In genomic region chr1:110675060-110675791, GRCh38 we compare ENCODE assay signal across 8 cellular contexts. TPM values are rescaled to one million over a fixed set of nuclear protein-coding genes. Genes with fewer than 3 reads are reported as not detected.
A peak's percentile ranks its signal among the peaks of the same experiment; 100 is the strongest.
DNase-seq lines count a peak whose midpoint lies in the region; ATAC-seq and TF ChIP-seq lines count a peak whose summit lies in the region.

No MANE protein-coding gene starts in this region.

- H3K9ac ChIP-seq in endodermal cell (ENCODE audit: extremely low read depth, low read length, poor library complexity, severe bottlenecking) = no peak overlapping the region

- peaks cover 89% of the 10 kb centered on the region for H3K27me3 Mint-ChIP-seq in endodermal cell (ENCODE audit: insufficient read depth)
- H3K27me3 Mint-ChIP-seq in nephron (ENCODE audit: low read depth) = peaks cover 82% of the 10 kb centered on the region

- H3K4me3 ChIP-seq in BJ (ENCODE audit: low read depth, low read length) = peak overlapping the region; percentile 38
- peak overlapping the region; percentile 54 for H3K4me3 ChIP-seq in Jurkat, Clone E6-1 (ENCODE audit: low read length)
- peak overlapping the region; percentile 64 for H3K4me3 ChIP-seq in endodermal cell (ENCODE audit: low read length)

- H3K27ac Mint-ChIP-seq in endodermal cell (no peak overlapping the region), nephron (no peak overlapping the region)

- peaks cover 26% of the 10 kb centered on the region for H3K27me3 ChIP-seq in BJ (ENCODE audit: control insufficient read depth, insufficient read depth, low read length)
- peaks cover 84% of the 10 kb centered on the region for H3K27me3 ChIP-seq in endodermal cell (ENCODE audit: control insufficient read depth, insufficient read depth, low read length, poor library complexity, severe bottlenecking)

- H3K4me3 Mint-ChIP-seq in endodermal cell = peak overlapping the region; percentile 54
- peak overlapping the region; percentile 42 to 70 (median 65) for H3K4me3 Mint-ChIP-seq in nephron

- H3K4me1 ChIP-seq in endodermal cell (ENCODE audit: control insufficient read depth, insufficient read depth, low read length) = no peaks in the 10 kb centered on the region

- H3K9me3 Mint-ChIP-seq in endodermal cell (peaks cover 7% of the 10 kb centered on the region), nephron (peaks cover 15% of the 10 kb centered on the region)

- no peak for DNase-seq in BJ (ENCODE audit: low read depth)
- DNase-seq in Jurkat, Clone E6-1 (ENCODE audit: low read depth, low spot score) = no peak
- DNase-seq in endodermal cell = peak; percentile 72
- DNase-seq in NCI-H187 (lab: John Stamatoyannopoulos, UW) = no peak

- H3K36me3 ChIP-seq in BJ (ENCODE audit: control insufficient read depth, insufficient read depth, low read length) (no peaks in the 10 kb centered on the region), endodermal cell (ENCODE audit: control insufficient read depth, insufficient read depth, low read length) (no peaks in the 10 kb centered on the region)

- H3K36me3 Mint-ChIP-seq in endodermal cell (ENCODE audit: low read depth) = no peaks in the 10 kb centered on the region
- H3K36me3 Mint-ChIP-seq in nephron (ENCODE audit: low read depth) = peaks cover 3% of the 10 kb centered on the region

- no peak for ATAC-seq in GM18858 (IDR thresholded peaks at IDR 0.05; ENCODE audit: unreplicated experiment)
- no peak for ATAC-seq in HG02981 (IDR thresholded peaks at IDR 0.05; ENCODE audit: unreplicated experiment)
- ATAC-seq in GM21360 (IDR thresholded peaks at IDR 0.05; ENCODE audit: unreplicated experiment) = no peak

- TF ChIP-seq CTCF in BJ (IDR thresholded peaks at IDR 0.05; ENCODE audit: insufficient read depth, low read depth, low read length) = no peak
- TF ChIP-seq CTCF in endodermal cell (conservative IDR thresholded peaks at IDR 0.05) = no peak
- TF ChIP-seq CTCF in nephron (IDR thresholded peaks at IDR 0.05; ENCODE audit: unreplicated experiment in 3 of 3) = no peak

- no peaks in the 10 kb centered on the region for H3K4me1 Mint-ChIP-seq in endodermal cell
- H3K4me1 Mint-ChIP-seq in nephron = no peaks in the 10 kb centered on the region

- peaks cover 6% of the 10 kb centered on the region for H3K9me3 ChIP-seq in endodermal cell (ENCODE audit: control insufficient read depth, low read length)

- 3 to 8% methylated on average over 20 to 57 of the region's 57 CpGs for WGBS in endodermal cell (ENCODE audit: insufficient coverage in 1 of 2, insufficient read length in 1 of 2), 2 experiments

- POLR2A ChIA-PET in BJ (lab: Charles Lee) = no interaction called here

- no peak overlapping the region for H3K27ac ChIP-seq in endodermal cell (ENCODE audit: low read depth, low read length)

- CTCF ChIA-PET in BJ (lab: Yijun Ruan, JAX) = no interaction called here

RNA-seq across cellular contexts. Expression of gene KCNA3, which starts 0.5 kb away (rescaled TPM):
- polyA plus RNA-seq in BJ (2011; rRNA removed) = 0.38 and 0.39 TPM in 2 replicates
- polyA minus RNA-seq in BJ (2011; rRNA and poly(A)+ RNA removed) = 0.41 and 0.90 TPM in 2 replicates
- 9.2 TPM for polyA plus RNA-seq in Jurkat, Clone E6-1 (2012; ENCODE audit: insufficient read depth, insufficient read length)
- under 1 TPM; 0.20 to 0.27 TPM for total RNA-seq in endodermal cell
- 1.2 TPM for polyA plus RNA-seq in endodermal cell (2013, experiment 1 of 2)
- polyA plus RNA-seq in endodermal cell (2013, experiment 2 of 2) = 1.5 TPM
